Comparison of ENCODE assay signal across 18 cellular contexts in the genomic region with DNA sequence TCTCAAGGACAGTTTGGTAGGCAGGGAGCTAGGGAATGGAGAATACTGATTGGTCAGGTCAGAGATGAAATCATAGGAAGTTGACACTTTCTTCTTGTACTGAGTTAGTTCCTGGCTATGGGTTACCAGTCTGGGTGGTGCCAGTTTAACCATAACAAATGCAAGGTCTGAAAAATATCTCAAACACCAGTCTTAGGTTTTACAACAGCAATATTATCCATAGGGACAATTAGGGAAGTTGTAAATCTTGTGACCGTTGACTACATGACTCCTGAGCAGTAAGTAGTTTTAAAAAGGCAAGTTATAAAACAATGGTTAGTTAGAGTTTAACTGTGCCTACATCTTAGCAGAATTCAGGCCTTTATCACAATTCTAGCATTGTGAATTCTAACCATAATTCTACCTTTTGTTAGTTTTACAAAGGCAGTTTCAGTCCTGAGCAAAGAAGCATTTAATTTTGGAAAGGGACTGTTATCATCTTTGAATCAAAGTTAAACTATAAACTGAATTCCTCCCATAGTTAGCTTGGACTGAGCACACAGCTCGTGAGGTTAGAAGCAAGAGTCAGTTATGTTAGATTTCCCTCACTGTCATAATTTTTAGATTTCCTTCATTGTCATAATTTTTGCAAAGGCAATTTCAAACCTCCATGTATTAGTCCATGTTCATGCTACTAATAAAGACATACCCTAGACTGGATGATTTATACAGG. TPM values are rescaled to one million over a fixed set of nuclear protein-coding genes. Genes with fewer than 3 reads are reported as not detected.
DNase-seq lines count a peak whose midpoint lies in the region; ATAC-seq, FAIRE-seq and TF ChIP-seq lines count a peak whose summit lies in the region.
"Had no signal": no experiment of that assay in that cellular context is flagged by ENCODE, and none has a peak within 500 bp of the region (broad histone marks: within the 10 kb centered on the region; RNA-seq: fewer than 3 reads in every experiment).

No MANE protein-coding gene starts in this region.

- intact Hi-C loops in mucosa of descending colon (cut with DNase I, micrococcal nuclease) (loop anchor here in 1 of 2 donors (10.0 kb wide), 1 partner anchor 348 kb away; no protein-coding TSS in a partner anchor), uterus (cut with DNase I; ENCODE audit: low total_unique reads) (no loop called here)

- no peaks in the 10 kb centered on the region for H3K4me1 Mint-ChIP-seq in stimulated activated effector memory CD8-positive, alpha-beta T cell treated with anti-CD3 and anti-CD28 coated beads, Interleukin-12 subunit alpha, Interleukin-12 subunit beta, amount 100 ng/mL, for 72 hours
- H3K4me1 Mint-ChIP-seq: CD4-positive, alpha-beta memory T cell had no signal

- H3K4me1 ChIP-seq in mucosa of descending colon (ENCODE audit: low read depth) (peaks cover 3% of the 10 kb centered on the region), uterus (no peaks in the 10 kb centered on the region), right atrium auricular region (no peaks in the 10 kb centered on the region)
- H3K4me1 ChIP-seq: BE2C had no signal

- FAIRE-seq in GM18507 (lab: Jason Lieb, UNC), result peak; percentile 18
- FAIRE-seq: A204.1, G401.6, GM12892, GM19239 had no signal

- no peak for TF ChIP-seq CTCF in VCaP (conservative IDR thresholded peaks at IDR 0.05)
- no peak for TF ChIP-seq CTCF in mucosa of descending colon (IDR thresholded peaks at IDR 0.05)
- TF ChIP-seq CTCF in uterus (IDR thresholded peaks at IDR 0.05), result no peak
- TF ChIP-seq CTCF in right atrium auricular region (IDR thresholded peaks at IDR 0.05), result no peak

- H3K27me3 ChIP-seq in uterus, result no peaks in the 10 kb centered on the region
- H3K27me3 ChIP-seq in right atrium auricular region, result no peaks in the 10 kb centered on the region
- H3K27me3 ChIP-seq: BE2C had no signal

- ATAC-seq in mucosa of descending colon, result peak; percentile 97
- no peak for ATAC-seq in stimulated activated effector memory CD8-positive, alpha-beta T cell treated with anti-CD3 and anti-CD28 coated beads, Interleukin-12 subunit alpha, Interleukin-12 subunit beta, amount 100 ng/mL, for 72 hours

- peaks cover 11% of the 10 kb centered on the region for H3K9me3 ChIP-seq in mucosa of descending colon
- peaks cover 0 to 12% of the 10 kb centered on the region in 2 donors for H3K9me3 ChIP-seq in uterus
- peaks cover 0 to 27% of the 10 kb centered on the region in 2 donors for H3K9me3 ChIP-seq in right atrium auricular region
- H3K9me3 ChIP-seq: BE2C had no signal

- no peak for TF ChIP-seq POLR2A in uterus (IDR thresholded peaks at IDR 0.05)

- in situ Hi-C loops in KBM-7 (cut with MboI; ENCODE audit: low pct_unique_long_range_greater_than_20kb, low sequenced_read_pairs), result loop anchor here (25.0 kb wide), 2 partner anchors 340 to 1390 kb away; partner anchors contain the start of gene SRGAP1

- no peaks in the 10 kb centered on the region for H3K36me3 ChIP-seq in mucosa of descending colon (ENCODE audit: low read depth)
- H3K36me3 ChIP-seq in uterus, result no peaks in the 10 kb centered on the region
- no peaks in the 10 kb centered on the region for H3K36me3 ChIP-seq in right atrium auricular region
- H3K36me3 ChIP-seq: BE2C had no signal

- DNase-seq in GM18507 (ENCODE audit: extremely low spot score, insufficient read length, low read depth) (no peak), KBM-7 (peak; percentile 15), mucosa of descending colon (no peak), NCI-H226 (no peak), uterus (no peak), right atrium auricular region (ENCODE audit: low spot score) (no peak)
- no peak for DNase-seq in stimulated activated effector memory CD8-positive, alpha-beta T cell treated with anti-CD3 and anti-CD28 coated beads, Interleukin-12 subunit alpha, Interleukin-12 subunit beta, amount 100 ng/mL, for 72 hours (ENCODE audit: low spot score in 2 of 2)
- DNase-seq: BE2C; CD4-positive, alpha-beta memory T cell; DMS79; EL; H7 had no signal

- H3K27ac ChIP-seq in VCaP (peak overlapping the region; percentile 43), uterus (no peak overlapping the region), right atrium auricular region (no peak overlapping the region)
- H3K27ac ChIP-seq: C4-2B had no signal

- no peak overlapping the region for H3K27ac Mint-ChIP-seq in stimulated activated effector memory CD8-positive, alpha-beta T cell treated with anti-CD3 and anti-CD28 coated beads, Interleukin-12 subunit alpha, Interleukin-12 subunit beta, amount 100 ng/mL, for 72 hours
- H3K27ac Mint-ChIP-seq: CD4-positive, alpha-beta memory T cell had no signal

- H3K9me3 Mint-ChIP-seq in stimulated activated effector memory CD8-positive, alpha-beta T cell treated with anti-CD3 and anti-CD28 coated beads, Interleukin-12 subunit alpha, Interleukin-12 subunit beta, amount 100 ng/mL, for 72 hours, result no peaks in the 10 kb centered on the region

- H3K36me3 Mint-ChIP-seq in stimulated activated effector memory CD8-positive, alpha-beta T cell treated with anti-CD3 and anti-CD28 coated beads, Interleukin-12 subunit alpha, Interleukin-12 subunit beta, amount 100 ng/mL, for 72 hours, result no peaks in the 10 kb centered on the region

- H3K4me3 ChIP-seq in mucosa of descending colon, result no peak overlapping the region
- no peak overlapping the region for H3K4me3 ChIP-seq in uterus
- H3K4me3 ChIP-seq in right atrium auricular region, result no peak overlapping the region

- H3K4me3 Mint-ChIP-seq in stimulated activated effector memory CD8-positive, alpha-beta T cell treated with anti-CD3 and anti-CD28 coated beads, Interleukin-12 subunit alpha, Interleukin-12 subunit beta, amount 100 ng/mL, for 72 hours, result no peak overlapping the region
- H3K4me3 Mint-ChIP-seq: CD4-positive, alpha-beta memory T cell had no signal

RNA-seq across cellular contexts. Expression of gene MON2, which starts 19.7 kb away (rescaled TPM):
- total RNA-seq in mucosa of descending colon, result 10 to 100 TPM; 54.3 to 77.8 (median 55.4) TPM
- total RNA-seq in uterus, result 100 to 1,000 TPM in 1 of 4 donors, 10 to 100 TPM in 3; 41.2 to 222 (median 70.0) TPM
- 10 to 100 TPM; 14.3 to 16.5 TPM for total RNA-seq in right atrium auricular region
